Comparison of ENCODE assay signal across 12 cellular contexts in the genomic region with DNA sequence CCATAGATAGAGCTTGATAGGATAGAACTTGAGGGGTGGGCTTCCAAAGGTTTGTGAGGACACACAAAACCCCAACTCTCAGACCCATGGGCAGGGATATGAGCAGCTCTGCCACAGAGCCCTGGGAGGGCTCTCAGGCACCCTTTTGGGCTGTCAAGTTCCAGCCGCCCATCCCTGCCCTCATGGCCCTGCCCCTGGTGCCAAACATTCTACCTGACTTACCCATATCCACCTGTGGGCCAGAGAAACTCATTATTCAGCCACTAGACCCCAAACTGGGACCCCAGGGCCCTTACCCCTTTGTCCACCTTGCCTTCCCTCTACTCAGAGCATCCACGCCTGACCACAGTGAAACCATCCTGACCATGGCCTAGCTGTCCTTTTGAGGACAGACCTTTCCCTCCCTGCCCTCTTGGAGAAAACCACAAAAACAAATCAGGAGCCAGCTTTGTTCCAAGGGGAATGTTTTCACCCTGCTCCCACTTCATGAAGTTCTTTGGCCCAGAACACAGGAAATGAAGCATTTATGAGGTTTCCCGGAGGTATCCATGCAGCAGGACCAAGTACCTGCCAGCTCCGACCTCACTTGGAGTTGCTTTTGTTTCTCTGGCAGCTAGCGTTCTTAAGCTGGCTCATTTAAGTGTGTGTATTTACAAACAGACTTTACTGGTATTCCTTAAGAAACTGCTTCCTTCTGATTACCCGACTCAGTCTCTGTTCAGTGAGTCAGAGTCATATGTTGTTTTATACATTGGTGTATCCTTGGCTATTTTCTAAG. TPM values are rescaled to one million over a fixed set of nuclear protein-coding genes. Genes with fewer than 3 reads are reported as not detected.
DNase-seq lines count a peak whose midpoint lies in the region; ATAC-seq and TF ChIP-seq lines count a peak whose summit lies in the region.
"Had no signal": no experiment of that assay in that cellular context is flagged by ENCODE, and none has a peak within 500 bp of the region (broad histone marks: within the 10 kb centered on the region; RNA-seq: fewer than 3 reads in every experiment).

No MANE protein-coding gene starts in this region.

- H3K4me1 Mint-ChIP-seq in HFFc6 (ENCODE audit: low read depth): peaks cover 45% of the 10 kb centered on the region
- H3K4me1 Mint-ChIP-seq: neural crest cell had no signal

- H3K4me1 ChIP-seq in suprapubic skin (peaks cover 22% of the 10 kb centered on the region), PC-9 (replicated peaks; ENCODE audit: insufficient read depth) (no peaks in the 10 kb centered on the region)

- DNase-seq in HFFc6 (peak; percentile 69), coronary artery (ENCODE audit: low spot score) (no peak), kidney tubule cell (ENCODE audit: low spot score) (peak; percentile 65), suprapubic skin (ENCODE audit: low spot score in 2 of 2) (no peak), GM13977 (ENCODE audit: low spot score) (no peak), PC-9 (no peak)
- DNase-seq in activated effector memory CD4-positive, alpha-beta T cell treated with Interleukin-2 at 50 U/mL for 16 hours: no peak
- DNase-seq: activated T-cell treated with anti-CD3 and anti-CD28 coated beads, Interleukin-2, amount 50 U/mL, for 4 hours; NCI-H526 treated with DMSO at 0.1 percent for 48 hours had no signal

- H3K27ac Mint-ChIP-seq in HFFc6: peak overlapping the region; percentile 86

- no peaks in the 10 kb centered on the region for H3K9me3 ChIP-seq in suprapubic skin
- H3K9me3 ChIP-seq in PC-9 (ENCODE audit: insufficient read depth, low read depth): 0 out of 2 replicates have a peak, but pooled peaks cover 3% of the 10 kb centered on the region

- no peaks in the 10 kb centered on the region for H4K20me1 ChIP-seq in PC-9 (ENCODE audit: insufficient read depth)

- H3K27ac ChIP-seq in coronary artery: peak overlapping the region; percentile 49 to 89
- peak overlapping the region; percentile 61 for H3K27ac ChIP-seq in suprapubic skin
- no peak overlapping the region for H3K27ac ChIP-seq in PC-9
- H3K27ac ChIP-seq: KMS-11 had no signal

- WGBS in suprapubic skin: 57% methylated on average over 6 of the region's 6 CpGs

- TF ChIP-seq POLR2A in suprapubic skin (IDR thresholded peaks at IDR 0.05): no peak

- peaks cover 17% of the 10 kb centered on the region for H3K36me3 Mint-ChIP-seq in HFFc6 (ENCODE audit: low read depth)

- CTCF ChIA-PET in PC-9 (lab: Charles Lee): no interaction called here

- no peak overlapping the region for H3K4me2 ChIP-seq in PC-9
- H3K4me2 ChIP-seq: KMS-11 had no signal

- in situ Hi-C loops in GM13977 (cut with MboI; ENCODE audit: low pct_unique_long_range_greater_than_20kb, low sequenced_read_pairs, unreplicated experiment): no loop called here

- peak overlapping the region; percentile 53 for H3K4me3 Mint-ChIP-seq in HFFc6
- H3K4me3 Mint-ChIP-seq: activated T-cell treated with anti-CD3 and anti-CD28 coated beads, Interleukin-2, amount 50 U/mL, for 4 hours; neural crest cell had no signal

- no peak overlapping the region for H2AFZ ChIP-seq in PC-9

- H3F3A ChIP-seq in PC-9 (ENCODE audit: insufficient read depth, low read depth): no peaks in the 10 kb centered on the region

- H3K4me3 ChIP-seq in coronary artery (no peak overlapping the region), suprapubic skin (no peak overlapping the region), PC-9 (no peak overlapping the region)

- intact Hi-C loops in PC-9 (cut with micrococcal nuclease; ENCODE audit: unreplicated experiment): no loop called here

- H3K79me2 ChIP-seq in PC-9 (ENCODE audit: low read depth): no peaks in the 10 kb centered on the region

- no peaks in the 10 kb centered on the region for H3K9me2 ChIP-seq in PC-9 (ENCODE audit: insufficient read depth)

- POLR2A ChIA-PET in PC-9 (lab: Charles Lee; ENCODE audit: unreplicated experiment): no interaction called here

- TF ChIP-seq EP300 in suprapubic skin (IDR thresholded peaks at IDR 0.05): no peak

- H3K36me3 ChIP-seq in suprapubic skin (no peaks in the 10 kb centered on the region), PC-9 (ENCODE audit: low read depth) (no peaks in the 10 kb centered on the region)

- ATAC-seq in HG03045 (IDR thresholded peaks at IDR 0.05; ENCODE audit: unreplicated experiment): no peak
- ATAC-seq: activated T-cell treated with anti-CD3 and anti-CD28 coated beads, Interleukin-2, amount 50 U/mL, for 4 hours had no signal

- peaks cover 2% of the 10 kb centered on the region for H3K27me3 Mint-ChIP-seq in HFFc6 (ENCODE audit: insufficient read depth)

- TF ChIP-seq CTCF in HFFc6 (IDR thresholded peaks at IDR 0.05) (no peak), coronary artery (IDR thresholded peaks at IDR 0.05) (no peak), suprapubic skin (IDR thresholded peaks at IDR 0.05) (no peak), GM13977 (IDR thresholded peaks at IDR 0.05; ENCODE audit: extremely low read depth, insufficient read depth, missing control alignments) (no peak), PC-9 (conservative IDR thresholded peaks at IDR 0.05) (no peak)

- no peaks in the 10 kb centered on the region for H3K27me3 ChIP-seq in suprapubic skin
- no peaks in the 10 kb centered on the region for H3K27me3 ChIP-seq in PC-9 (ENCODE audit: insufficient read depth, low read depth)

- no TSS peak for BruUV-seq in PC-9 (replicated peaks; lab: Mats Ljungman, UMichigan)

- H3K9me3 Mint-ChIP-seq in HFFc6: peaks cover 6% of the 10 kb centered on the region

RNA-seq across cellular contexts. Expression of gene GALNT15, which starts 34.2 kb away (rescaled TPM):
- total RNA-seq in HFFc6 (2021; fragmentation: NEBNext Ultra II Directional; extraction: Animal tissue kit (Norgen Biotek cat#: 25700)): 1 to 10 TPM; 5.5 to 7.2 (median 6.4) TPM
- total RNA-seq in suprapubic skin (100 to 1,000 TPM in 1 of 4 donors, 10 to 100 TPM in 3; 15.5 to 113 (median 49.1) TPM), PC-9 (2021) (not detected in 2 replicates)
- total RNA-seq: activated T-cell treated with anti-CD3 and anti-CD28 coated beads, Interleukin-2, amount 50 U/mL, for 4 hours; neural crest cell had no signal

Comparison
In these comparisons a context has a peak if more than half of its experiments do, and no peak if none do; other contexts are left out.
1. DNase-seq: peak in HFFc6 (single experiment) and kidney tubule cell (single experiment); none in coronary artery (single experiment), suprapubic skin (0 of 2), activated effector memory CD4-positive, alpha-beta T cell treated with Interleukin-2 at 50 U/mL for 16 hours (single experiment), GM13977 (single experiment) and PC-9 (0 of 2).